In the genomic region with DNA sequence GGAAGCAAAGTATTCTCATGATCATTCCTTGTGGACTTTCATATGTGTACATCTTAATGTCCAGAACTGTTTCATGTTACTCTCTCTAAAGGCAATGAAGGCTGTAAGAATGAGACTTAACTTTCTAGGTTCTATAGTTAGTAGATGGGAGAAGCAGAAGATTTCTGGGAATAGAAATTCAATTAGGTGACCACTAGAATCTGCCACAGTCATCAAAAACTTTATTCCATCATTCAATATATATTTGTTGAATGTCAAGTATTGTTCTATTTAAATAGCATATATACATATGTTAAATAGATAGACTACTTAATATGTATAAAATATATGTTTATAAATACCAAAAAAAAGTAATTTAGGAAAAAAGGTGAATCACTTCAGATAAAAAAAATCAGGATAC, we compare ENCODE assay signal across 28 cellular contexts.
"Had no signal": no experiment of that assay in that cellular context is flagged by ENCODE, and none has a peak within 500 bp of the region (broad histone marks: within the 10 kb centered on the region; RNA-seq: fewer than 3 reads in every experiment).

No MANE protein-coding gene starts in this region.

- H3K4me3 ChIP-seq: pancreas, prostate gland, skin epidermis, smooth muscle cell, spleen, suprapubic skin, testis, tibial artery, transverse colon, upper lobe of right lung, uterus had no signal

- H3K4me1 ChIP-seq: pancreas, prostate gland, spleen, suprapubic skin, testis, tibial artery, transverse colon, upper lobe of right lung, uterus had no signal

- H3K4me2 ChIP-seq: smooth muscle cell had no signal

- H3K9me3 ChIP-seq: neutrophil, pancreas, prostate gland, spleen, suprapubic skin, testis, tibial artery, transverse colon, upper lobe of right lung, uterus had no signal

- FAIRE-seq: pancreas had no signal

- H3K27ac ChIP-seq: neutrophil, pancreas, prostate gland, skin epidermis, spleen, suprapubic skin, testis, tibial artery, transverse colon, upper lobe of right lung, uterus had no signal

- H3K27me3 ChIP-seq: neutrophil, pancreas, spleen, suprapubic skin, testis, tibial artery, transverse colon, upper lobe of right lung, uterus had no signal

- ATAC-seq: naive thymus-derived CD8-positive, alpha-beta T cell; natural killer cell treated with Interleukin-12 subunit alpha and Interleukin-12 subunit beta and Interleukin-15 and Interleukin-18, amount 100 ng/mL, for 72 hours; pancreas; right cardiac atrium; sciatic nerve; stimulated activated memory B cell treated with anti-CD40 and anti-IgM and Interleukin-4, amounts not matched to agents 10 μg/mL and 1 μg/mL and 100 μg/mL, for 72 hours; stimulated activated naive CD8-positive, alpha-beta T cell treated with anti-CD3 and anti-CD28 coated beads, Interleukin-15, amount 100 ng/mL, for 72 hours; stimulated activated naive CD8-positive, alpha-beta T cell treated with anti-CD3 and anti-CD28 coated beads, Interleukin-15, Interleukin-2, amounts not matched to agents 100 U/mL and 50 U/mL, for 24 hours; upper lobe of right lung had no signal

- DNase-seq: naive thymus-derived CD8-positive, alpha-beta T cell; nephron progenitor cell; nucleus accumbens; pancreas; right cardiac atrium; spleen; stimulated activated CD4-positive, alpha-beta T cell treated with anti-CD3 and anti-CD28 coated beads, Interleukin-12 subunit alpha, Interleukin-12 subunit beta, amount 100 ng/mL, for 4 hours; stimulated activated CD4-positive, alpha-beta T cell treated with anti-CD3 and anti-CD28 coated beads, Interleukin-1b, Interleukin-23, amount 100 ng/mL, for 48 hours; stimulated activated CD4-positive, alpha-beta T cell treated with anti-CD3 and anti-CD28 coated beads, Interleukin-4, amount 100 ng/mL, for 1 hour; stimulated activated CD4-positive, alpha-beta T cell treated with anti-CD3 and anti-CD28 coated beads, Interleukin-4, amount 100 ng/mL, for 4 hours; stimulated activated CD8-positive, alpha-beta memory T cell treated with anti-CD3 and anti-CD28 coated beads, Interleukin-4, amount 100 ng/mL, for 48 hours; stimulated activated naive CD4-positive, alpha-beta T cell; stimulated activated naive CD8-positive, alpha-beta T cell treated with anti-CD3 and anti-CD28 coated beads, Interleukin-15, amount 100 ng/mL, for 72 hours; stimulated activated naive CD8-positive, alpha-beta T cell treated with anti-CD3 and anti-CD28 coated beads, Interleukin-15, Interleukin-2, amounts not matched to agents 100 U/mL and 50 U/mL, for 24 hours; substantia nigra; testis; tibial artery; transverse colon; upper lobe of right lung; uterus had no signal

- H3K36me3 ChIP-seq: neutrophil, pancreas, prostate gland, spleen, suprapubic skin, tibial artery, transverse colon, upper lobe of right lung had no signal
